In genomic region chr10:11629731-11630130, GRCh38 we compare ENCODE assay signal across 10 cellular contexts.
"Had no signal": no experiment of that assay in that cellular context is flagged by ENCODE, and none has a peak within 500 bp of the region (broad histone marks: within the 10 kb centered on the region; RNA-seq: fewer than 3 reads in every experiment).

No MANE protein-coding gene starts in this region.

- H3K27ac Mint-ChIP-seq: GM23338, HFFc6 had no signal

- FAIRE-seq: H1, HTR-8/SVneo, K562 had no signal

- H3K36me3 ChIP-seq: HAP-1 had no signal

- H3K9me3 ChIP-seq: HAP-1 had no signal

- H3K4me1 ChIP-seq: HAP-1 had no signal

- H3K9me3 Mint-ChIP-seq: GM23338, HFFc6 had no signal

- ATAC-seq: GM23338, HCT116, K562 had no signal

- DNase-seq: H7, HFFc6, IMR-90, KG1 had no signal

- H3K4me3 ChIP-seq: GM23338, HAP-1, K562 had no signal

- H3K4me3 Mint-ChIP-seq: GM23338, HFFc6 had no signal
